ENCODE assay signal across 1 cellular context in genomic region chr2:42770288-42771131, GRCh38.
TF ChIP-seq lines count a peak whose summit lies in the region.

No MANE protein-coding gene starts in this region.

TF ChIP-seq in K562, 482 proteins besides CTCF, POLR2A, EP300 and RAD21 (continued from another document):
- TF ChIP-seq ZNF407 (IDR thresholded peaks at IDR 0.05; ENCODE audit: low read depth), result no peak
- no peak for TF ChIP-seq RBM25 (IDR thresholded peaks at IDR 0.05; ENCODE audit: low read depth, low read length, severe bottlenecking)
- 0 out of 2 replicates have a peak, but pooled peaks have one; percentile 79 for TF ChIP-seq STAT6 (CRISPR knock-in tag; IDR thresholded peaks at IDR 0.05)
- TF ChIP-seq NR2C2 (CRISPR knock-in tag; IDR thresholded peaks at IDR 0.05), result no peak
- no peak for TF ChIP-seq NR2C2 (tag; IDR thresholded peaks at IDR 0.05)
- no peak for TF ChIP-seq NONO (IDR thresholded peaks at IDR 0.05; ENCODE audit: low read depth in 2 of 2, low read length in 1 of 2)
- TF ChIP-seq KHSRP (IDR thresholded peaks at IDR 0.05), result no peak
- TF ChIP-seq ATF1 (CRISPR knock-in tag; IDR thresholded peaks at IDR 0.05), result no peak
- no peak for TF ChIP-seq ATF1 (tag; IDR thresholded peaks at IDR 0.05)
- TF ChIP-seq ZBTB2 (IDR thresholded peaks at IDR 0.05), result no peak
- peak; percentile 49 for TF ChIP-seq HMBOX1 (IDR thresholded peaks at IDR 0.05)
- TF ChIP-seq CREM (IDR thresholded peaks at IDR 0.05; ENCODE audit: low read depth), result 0 out of 2 replicates have a peak, but pooled peaks have one; percentile 31
- no peak for TF ChIP-seq TFAM (CRISPR knock-in tag; conservative IDR thresholded peaks at IDR 0.05)
- no peak for TF ChIP-seq SIRT6 (IDR thresholded peaks at IDR 0.05; ENCODE audit: low read depth, low read length)
- TF ChIP-seq ZFP36 (IDR thresholded peaks at IDR 0.05; ENCODE audit: low read depth, low read length, partially characterized antibody), result peak; percentile 53
- TF ChIP-seq SOX6 (IDR thresholded peaks at IDR 0.05), result peak; percentile 68; the same call in 1 of the 2 replicates
- peak; percentile 57 for TF ChIP-seq JUND (IDR thresholded peaks at IDR 0.05; ENCODE audit: borderline replicate concordance, low read depth, low read length)
- no peak; the same call in 2 of the 3 replicates for TF ChIP-seq JUND (tag; IDR thresholded peaks at IDR 0.05; ENCODE audit: borderline replicate concordance, low read depth, low read length)
- TF ChIP-seq GATAD2A (IDR thresholded peaks at IDR 0.05), result no peak
- 0 out of 2 replicates have a peak, but pooled peaks have one; percentile 26 for TF ChIP-seq JUN (IDR thresholded peaks at IDR 0.05; ENCODE audit: borderline replicate concordance, low read depth, low read length)
- TF ChIP-seq JUN (CRISPR knock-in tag; IDR thresholded peaks at IDR 0.05; ENCODE audit: borderline replicate concordance), result no peak
- 0 out of 2 replicates have a peak, but pooled peaks have one; percentile 26 for TF ChIP-seq SMAD4 (CRISPR knock-in tag; conservative IDR thresholded peaks at IDR 0.05)
- peak; percentile 91 for TF ChIP-seq BHLHE40 (IDR thresholded peaks at IDR 0.05; ENCODE audit: low read length)
- no peak for TF ChIP-seq ZNF511 (CRISPR knock-in tag; IDR thresholded peaks at IDR 0.05)
- TF ChIP-seq MNT (conservative IDR thresholded peaks at IDR 0.05), result peak; percentile 48 to 66
- TF ChIP-seq ARID1B (IDR thresholded peaks at IDR 0.05), result 0 out of 2 replicates have a peak, but pooled peaks have one; percentile 14
- TF ChIP-seq MAZ (CRISPR knock-in tag; conservative IDR thresholded peaks at IDR 0.05 in 1 of 2, IDR thresholded peaks at IDR 0.05 in 1 of 2), result peak in 1 of 2 experiments; percentile 59; a peak in 1 of 4 replicates
- peak; percentile 86 for TF ChIP-seq MAX (CRISPR knock-in tag; IDR thresholded peaks at IDR 0.05)
- peak; percentile 79 for TF ChIP-seq MYC (IDR thresholded peaks at IDR 0.05; ENCODE audit: low read depth, low read length)
- TF ChIP-seq MYC (CRISPR knock-in tag; IDR thresholded peaks at IDR 0.05; ENCODE audit: borderline replicate concordance, low read depth), result no peak
- TF ChIP-seq ZNF76 (CRISPR knock-in tag; IDR thresholded peaks at IDR 0.05; ENCODE audit: borderline replicate concordance), result no peak
- TF ChIP-seq GATAD2B (IDR thresholded peaks at IDR 0.05; ENCODE audit: borderline replicate concordance), result 0 out of 2 replicates have a peak, but pooled peaks have one; percentile 20
- no peak for TF ChIP-seq MCM3 (IDR thresholded peaks at IDR 0.05)
- no peak for TF ChIP-seq ZKSCAN1 (IDR thresholded peaks at IDR 0.05; ENCODE audit: low read depth, low read length)
- peak in 1 of 2 experiments; percentile 47; a peak in 1 of 4 replicates for TF ChIP-seq RCOR1 (IDR thresholded peaks at IDR 0.05; ENCODE audit: borderline replicate concordance in 1 of 2, low read depth in 2 of 2, low read length in 2 of 2)
- TF ChIP-seq MIER1 (IDR thresholded peaks at IDR 0.05; ENCODE audit: low read depth), result no peak
- TF ChIP-seq ZNF253 (CRISPR knock-in tag; conservative IDR thresholded peaks at IDR 0.05), result no peak
TF ChIP-seq in K562: peak in this region for 32.
